Comparison of ENCODE assay signal across 1 cellular context in the genomic region with DNA sequence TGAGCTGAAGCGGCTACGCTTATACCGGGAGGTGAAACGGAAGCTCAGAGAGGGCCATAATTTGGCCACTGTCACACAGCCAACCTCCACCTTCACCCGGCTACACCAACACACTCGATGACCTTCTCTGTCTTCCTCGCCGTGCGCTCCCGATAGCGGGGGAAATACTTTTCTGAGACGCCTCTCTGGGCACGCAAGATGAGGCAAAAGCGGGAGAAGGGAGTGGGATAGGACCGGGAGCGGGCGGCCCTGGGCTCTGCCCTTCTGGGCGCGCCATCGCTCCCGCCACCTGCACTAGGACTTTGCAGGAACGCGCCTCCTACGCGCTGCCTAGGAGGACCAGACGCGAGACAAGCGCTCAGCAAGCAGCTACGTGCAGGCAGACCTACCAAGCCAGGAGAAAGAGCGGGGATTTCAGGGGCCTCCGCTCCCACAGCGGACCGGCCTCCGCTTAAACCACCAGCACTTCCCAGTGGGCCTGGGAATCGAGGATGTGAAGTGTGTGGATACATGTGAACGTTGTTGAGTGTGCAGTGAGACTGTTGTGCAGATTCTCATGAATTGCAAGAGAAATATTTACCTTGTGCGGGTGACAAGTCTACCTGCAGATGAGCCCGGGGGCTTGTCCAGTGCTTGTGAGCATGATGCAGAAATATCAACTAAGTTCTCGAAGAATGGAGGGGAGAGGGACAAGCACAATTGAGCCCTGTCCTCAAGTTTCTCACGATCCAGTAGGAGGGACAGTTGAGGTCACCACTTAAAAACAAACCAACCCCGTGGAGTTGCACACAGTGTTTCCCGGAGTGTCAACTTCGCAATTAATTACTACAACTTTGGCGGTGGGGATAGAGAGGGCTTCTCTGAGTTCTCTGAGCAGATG.
TF ChIP-seq lines count a peak whose summit lies in the region.

No MANE protein-coding gene starts in this region.

TF ChIP-seq in HepG2, 621 proteins besides CTCF, POLR2A, EP300 and RAD21 (continued from another document and continues in another):
- TF ChIP-seq REST (IDR thresholded peaks at IDR 0.05; ENCODE audit: borderline replicate concordance in 1 of 2, low read depth in 1 of 2, low read length in 2 of 2) (no peak), ZMYM2 (CRISPR knock-in tag; IDR thresholded peaks at IDR 0.05) (0 out of 2 replicates have a peak, but pooled peaks have one; percentile 54), HOXA5 (CRISPR knock-in tag; IDR thresholded peaks at IDR 0.05) (no peak), ZNF782 (CRISPR knock-in tag; IDR thresholded peaks at IDR 0.05; ENCODE audit: borderline replicate concordance) (no peak), ZSCAN25 (CRISPR knock-in tag; IDR thresholded peaks at IDR 0.05) (no peak), TCF12 (IDR thresholded peaks at IDR 0.05) (no peak), TCF12 (CRISPR knock-in tag; IDR thresholded peaks at IDR 0.05) (no peak), HNF1B (CRISPR knock-in tag; IDR thresholded peaks at IDR 0.05) (no peak), CAMTA2 (CRISPR knock-in tag; IDR thresholded peaks at IDR 0.05; ENCODE audit: borderline replicate concordance) (0 out of 2 replicates have a peak, but pooled peaks have one; percentile 49), ZNF790 (CRISPR knock-in tag; IDR thresholded peaks at IDR 0.05; ENCODE audit: borderline replicate concordance) (no peak), ZNF446 (CRISPR knock-in tag; IDR thresholded peaks at IDR 0.05) (no peak), E2F5 (CRISPR knock-in tag; conservative IDR thresholded peaks at IDR 0.05) (no peak), ZBTB21 (CRISPR knock-in tag; IDR thresholded peaks at IDR 0.05) (no peak), DMTF1 (CRISPR knock-in tag; IDR thresholded peaks at IDR 0.05) (no peak), DPF2 (CRISPR knock-in tag; IDR thresholded peaks at IDR 0.05; ENCODE audit: borderline replicate concordance, low read depth) (no peak), ZNF235 (CRISPR knock-in tag; IDR thresholded peaks at IDR 0.05; ENCODE audit: borderline replicate concordance) (0 out of 2 replicates have a peak, but pooled peaks have one; percentile 12), NCOA1 (CRISPR knock-in tag; IDR thresholded peaks at IDR 0.05) (no peak), ZNF841 (CRISPR knock-in tag; IDR thresholded peaks at IDR 0.05; ENCODE audit: borderline replicate concordance) (no peak), ZFP90 (CRISPR knock-in tag; IDR thresholded peaks at IDR 0.05; ENCODE audit: borderline replicate concordance) (no peak), NFYC (CRISPR knock-in tag; IDR thresholded peaks at IDR 0.05) (no peak), ZNF256 (CRISPR knock-in tag; conservative IDR thresholded peaks at IDR 0.05) (no peak), DDIT3 (CRISPR knock-in tag; IDR thresholded peaks at IDR 0.05) (no peak), KAT2B (IDR thresholded peaks at IDR 0.05; ENCODE audit: borderline replicate concordance, low read depth, low read length) (no peak), ZNF776 (CRISPR knock-in tag; IDR thresholded peaks at IDR 0.05) (no peak)
- TF ChIP-seq, protein P1, sequence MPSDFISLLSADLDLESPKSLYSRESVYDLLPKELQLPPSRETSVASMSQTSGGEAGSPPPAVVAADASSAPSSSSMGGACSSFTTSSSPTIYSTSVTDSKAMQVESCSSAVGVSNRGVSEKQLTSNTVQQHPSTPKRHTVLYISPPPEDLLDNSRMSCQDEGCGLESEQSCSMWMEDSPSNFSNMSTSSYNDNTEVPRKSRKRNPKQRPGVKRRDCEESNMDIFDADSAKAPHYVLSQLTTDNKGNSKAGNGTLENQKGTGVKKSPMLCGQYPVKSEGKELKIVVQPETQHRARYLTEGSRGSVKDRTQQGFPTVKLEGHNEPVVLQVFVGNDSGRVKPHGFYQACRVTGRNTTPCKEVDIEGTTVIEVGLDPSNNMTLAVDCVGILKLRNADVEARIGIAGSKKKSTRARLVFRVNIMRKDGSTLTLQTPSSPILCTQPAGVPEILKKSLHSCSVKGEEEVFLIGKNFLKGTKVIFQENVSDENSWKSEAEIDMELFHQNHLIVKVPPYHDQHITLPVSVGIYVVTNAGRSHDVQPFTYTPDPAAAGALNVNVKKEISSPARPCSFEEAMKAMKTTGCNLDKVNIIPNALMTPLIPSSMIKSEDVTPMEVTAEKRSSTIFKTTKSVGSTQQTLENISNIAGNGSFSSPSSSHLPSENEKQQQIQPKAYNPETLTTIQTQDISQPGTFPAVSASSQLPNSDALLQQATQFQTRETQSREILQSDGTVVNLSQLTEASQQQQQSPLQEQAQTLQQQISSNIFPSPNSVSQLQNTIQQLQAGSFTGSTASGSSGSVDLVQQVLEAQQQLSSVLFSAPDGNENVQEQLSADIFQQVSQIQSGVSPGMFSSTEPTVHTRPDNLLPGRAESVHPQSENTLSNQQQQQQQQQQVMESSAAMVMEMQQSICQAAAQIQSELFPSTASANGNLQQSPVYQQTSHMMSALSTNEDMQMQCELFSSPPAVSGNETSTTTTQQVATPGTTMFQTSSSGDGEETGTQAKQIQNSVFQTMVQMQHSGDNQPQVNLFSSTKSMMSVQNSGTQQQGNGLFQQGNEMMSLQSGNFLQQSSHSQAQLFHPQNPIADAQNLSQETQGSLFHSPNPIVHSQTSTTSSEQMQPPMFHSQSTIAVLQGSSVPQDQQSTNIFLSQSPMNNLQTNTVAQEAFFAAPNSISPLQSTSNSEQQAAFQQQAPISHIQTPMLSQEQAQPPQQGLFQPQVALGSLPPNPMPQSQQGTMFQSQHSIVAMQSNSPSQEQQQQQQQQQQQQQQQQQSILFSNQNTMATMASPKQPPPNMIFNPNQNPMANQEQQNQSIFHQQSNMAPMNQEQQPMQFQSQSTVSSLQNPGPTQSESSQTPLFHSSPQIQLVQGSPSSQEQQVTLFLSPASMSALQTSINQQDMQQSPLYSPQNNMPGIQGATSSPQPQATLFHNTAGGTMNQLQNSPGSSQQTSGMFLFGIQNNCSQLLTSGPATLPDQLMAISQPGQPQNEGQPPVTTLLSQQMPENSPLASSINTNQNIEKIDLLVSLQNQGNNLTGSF (CRISPR knock-in tag; IDR thresholded peaks at IDR 0.05): no peak
- TF ChIP-seq, protein P2, sequence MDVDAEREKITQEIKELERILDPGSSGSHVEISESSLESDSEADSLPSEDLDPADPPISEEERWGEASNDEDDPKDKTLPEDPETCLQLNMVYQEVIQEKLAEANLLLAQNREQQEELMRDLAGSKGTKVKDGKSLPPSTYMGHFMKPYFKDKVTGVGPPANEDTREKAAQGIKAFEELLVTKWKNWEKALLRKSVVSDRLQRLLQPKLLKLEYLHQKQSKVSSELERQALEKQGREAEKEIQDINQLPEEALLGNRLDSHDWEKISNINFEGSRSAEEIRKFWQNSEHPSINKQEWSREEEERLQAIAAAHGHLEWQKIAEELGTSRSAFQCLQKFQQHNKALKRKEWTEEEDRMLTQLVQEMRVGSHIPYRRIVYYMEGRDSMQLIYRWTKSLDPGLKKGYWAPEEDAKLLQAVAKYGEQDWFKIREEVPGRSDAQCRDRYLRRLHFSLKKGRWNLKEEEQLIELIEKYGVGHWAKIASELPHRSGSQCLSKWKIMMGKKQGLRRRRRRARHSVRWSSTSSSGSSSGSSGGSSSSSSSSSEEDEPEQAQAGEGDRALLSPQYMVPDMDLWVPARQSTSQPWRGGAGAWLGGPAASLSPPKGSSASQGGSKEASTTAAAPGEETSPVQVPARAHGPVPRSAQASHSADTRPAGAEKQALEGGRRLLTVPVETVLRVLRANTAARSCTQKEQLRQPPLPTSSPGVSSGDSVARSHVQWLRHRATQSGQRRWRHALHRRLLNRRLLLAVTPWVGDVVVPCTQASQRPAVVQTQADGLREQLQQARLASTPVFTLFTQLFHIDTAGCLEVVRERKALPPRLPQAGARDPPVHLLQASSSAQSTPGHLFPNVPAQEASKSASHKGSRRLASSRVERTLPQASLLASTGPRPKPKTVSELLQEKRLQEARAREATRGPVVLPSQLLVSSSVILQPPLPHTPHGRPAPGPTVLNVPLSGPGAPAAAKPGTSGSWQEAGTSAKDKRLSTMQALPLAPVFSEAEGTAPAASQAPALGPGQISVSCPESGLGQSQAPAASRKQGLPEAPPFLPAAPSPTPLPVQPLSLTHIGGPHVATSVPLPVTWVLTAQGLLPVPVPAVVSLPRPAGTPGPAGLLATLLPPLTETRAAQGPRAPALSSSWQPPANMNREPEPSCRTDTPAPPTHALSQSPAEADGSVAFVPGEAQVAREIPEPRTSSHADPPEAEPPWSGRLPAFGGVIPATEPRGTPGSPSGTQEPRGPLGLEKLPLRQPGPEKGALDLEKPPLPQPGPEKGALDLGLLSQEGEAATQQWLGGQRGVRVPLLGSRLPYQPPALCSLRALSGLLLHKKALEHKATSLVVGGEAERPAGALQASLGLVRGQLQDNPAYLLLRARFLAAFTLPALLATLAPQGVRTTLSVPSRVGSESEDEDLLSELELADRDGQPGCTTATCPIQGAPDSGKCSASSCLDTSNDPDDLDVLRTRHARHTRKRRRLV (CRISPR knock-in tag; IDR thresholded peaks at IDR 0.05): no peak
- TF ChIP-seq, protein P3, sequence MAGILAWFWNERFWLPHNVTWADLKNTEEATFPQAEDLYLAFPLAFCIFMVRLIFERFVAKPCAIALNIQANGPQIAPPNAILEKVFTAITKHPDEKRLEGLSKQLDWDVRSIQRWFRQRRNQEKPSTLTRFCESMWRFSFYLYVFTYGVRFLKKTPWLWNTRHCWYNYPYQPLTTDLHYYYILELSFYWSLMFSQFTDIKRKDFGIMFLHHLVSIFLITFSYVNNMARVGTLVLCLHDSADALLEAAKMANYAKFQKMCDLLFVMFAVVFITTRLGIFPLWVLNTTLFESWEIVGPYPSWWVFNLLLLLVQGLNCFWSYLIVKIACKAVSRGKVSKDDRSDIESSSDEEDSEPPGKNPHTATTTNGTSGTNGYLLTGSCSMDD (CRISPR knock-in tag; IDR thresholded peaks at IDR 0.05): no peak
- TF ChIP-seq, protein P4, sequence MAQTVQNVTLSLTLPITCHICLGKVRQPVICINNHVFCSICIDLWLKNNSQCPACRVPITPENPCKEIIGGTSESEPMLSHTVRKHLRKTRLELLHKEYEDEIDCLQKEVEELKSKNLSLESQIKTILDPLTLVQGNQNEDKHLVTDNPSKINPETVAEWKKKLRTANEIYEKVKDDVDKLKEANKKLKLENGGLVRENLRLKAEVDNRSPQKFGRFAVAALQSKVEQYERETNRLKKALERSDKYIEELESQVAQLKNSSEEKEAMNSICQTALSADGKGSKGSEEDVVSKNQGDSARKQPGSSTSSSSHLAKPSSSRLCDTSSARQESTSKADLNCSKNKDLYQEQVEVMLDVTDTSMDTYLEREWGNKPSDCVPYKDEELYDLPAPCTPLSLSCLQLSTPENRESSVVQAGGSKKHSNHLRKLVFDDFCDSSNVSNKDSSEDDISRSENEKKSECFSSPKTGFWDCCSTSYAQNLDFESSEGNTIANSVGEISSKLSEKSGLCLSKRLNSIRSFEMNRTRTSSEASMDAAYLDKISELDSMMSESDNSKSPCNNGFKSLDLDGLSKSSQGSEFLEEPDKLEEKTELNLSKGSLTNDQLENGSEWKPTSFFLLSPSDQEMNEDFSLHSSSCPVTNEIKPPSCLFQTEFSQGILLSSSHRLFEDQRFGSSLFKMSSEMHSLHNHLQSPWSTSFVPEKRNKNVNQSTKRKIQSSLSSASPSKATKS (CRISPR knock-in tag; IDR thresholded peaks at IDR 0.05): no peak
